Comparison of ENCODE assay signal across 16 cellular contexts in the genomic region with DNA sequence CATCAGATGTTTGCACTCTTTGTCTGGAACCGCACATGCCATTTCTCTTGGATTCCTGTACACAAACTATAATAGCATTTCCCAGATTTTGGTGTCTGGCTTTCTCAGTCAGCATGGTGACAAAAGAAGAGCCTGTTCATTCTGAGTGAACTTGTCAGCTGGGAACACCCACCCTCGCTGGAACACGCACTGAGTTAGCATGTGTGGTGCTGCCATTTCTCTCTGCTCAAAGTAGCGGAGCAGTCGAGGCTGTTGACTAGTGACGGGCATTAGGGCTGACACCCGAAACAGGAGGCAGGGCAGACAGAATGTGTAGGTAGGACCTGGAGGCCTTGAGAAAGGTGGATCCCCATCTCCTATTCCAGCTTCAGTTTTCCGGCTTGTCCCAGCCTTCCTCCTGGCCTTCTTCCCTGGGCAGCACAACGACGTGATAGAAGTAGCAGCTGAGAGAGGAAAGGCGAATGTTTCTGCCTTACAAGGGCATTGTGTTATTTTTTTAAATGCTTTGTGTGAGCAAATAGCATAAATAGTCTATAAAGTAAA.
DNase-seq lines count a peak whose midpoint lies in the region; ATAC-seq, FAIRE-seq and TF ChIP-seq lines count a peak whose summit lies in the region.
"Had no signal": no experiment of that assay in that cellular context is flagged by ENCODE, and none has a peak within 500 bp of the region (broad histone marks: within the 10 kb centered on the region; RNA-seq: fewer than 3 reads in every experiment).

No MANE protein-coding gene starts in this region.

- no peak overlapping the region for H3K4me3 Mint-ChIP-seq in CD4-positive, alpha-beta T cell
- H3K4me3 Mint-ChIP-seq in activated T-helper 17 cell treated with anti-CD3 and anti-CD28 coated beads, Interleukin-2, amount 50 U/mL, for 72 hours: peak overlapping the region; percentile 9
- H3K4me3 Mint-ChIP-seq: T-cell had no signal

- H3K4me3 ChIP-seq in keratinocyte (ENCODE audit: control insufficient read depth in 2 of 3, extremely low read depth in 1 of 3, insufficient read depth in 2 of 3, low read depth in 1 of 3, low read length in 3 of 3): no peak overlapping the region
- H3K4me3 ChIP-seq: GM12878, vagina had no signal

- peaks cover 55% of the 10 kb centered on the region for H3K4me1 Mint-ChIP-seq in CD4-positive, alpha-beta T cell (ENCODE audit: low read depth)
- H3K4me1 Mint-ChIP-seq in activated T-helper 17 cell treated with anti-CD3 and anti-CD28 coated beads, Interleukin-2, amount 50 U/mL, for 72 hours: peaks cover 5% of the 10 kb centered on the region

- H3K4me1 ChIP-seq in keratinocyte (ENCODE audit: control insufficient read depth, extremely low read depth, insufficient read depth, low read length): peaks cover 36% of the 10 kb centered on the region

- intact Hi-C loops in CD4-positive, alpha-beta T cell (cut with DNase I, micrococcal nuclease): no loop called here

- FAIRE-seq in keratinocyte (lab: Jason Lieb, UNC): no peak

- peaks cover 81% of the 10 kb centered on the region for H3K79me2 ChIP-seq in keratinocyte (ENCODE audit: control insufficient read depth, insufficient read depth, low read length)

- H3K9me3 ChIP-seq in CD4-positive, alpha-beta T cell (ENCODE audit: control insufficient read depth, low read length): no peaks in the 10 kb centered on the region
- no peaks in the 10 kb centered on the region for H3K9me3 ChIP-seq in keratinocyte (ENCODE audit: control insufficient read depth, low read depth, low read length)
- H3K9me3 ChIP-seq: vagina had no signal

- dilution Hi-C loops in keratinocyte (cut with MboI; ENCODE audit: extremely low pct_ligation_motif_present, low sequenced_read_pairs): no loop called here

- peak overlapping the region; percentile 11 for H3K9ac ChIP-seq in keratinocyte (ENCODE audit: control insufficient read depth, extremely low read depth, insufficient read depth, low read length)

- H3K27me3 Mint-ChIP-seq in CD4-positive, alpha-beta T cell: no peaks in the 10 kb centered on the region
- H3K27me3 Mint-ChIP-seq in activated T-helper 17 cell treated with anti-CD3 and anti-CD28 coated beads, Interleukin-2, amount 50 U/mL, for 72 hours: peaks cover 2% of the 10 kb centered on the region
- H3K27me3 Mint-ChIP-seq: T-cell had no signal

- CTCF ChIA-PET in CD4-positive, alpha-beta T cell (lab: Charles Lee): no interaction called here

- no peaks in the 10 kb centered on the region for H3K9me3 Mint-ChIP-seq in CD4-positive, alpha-beta T cell
- no peaks in the 10 kb centered on the region for H3K9me3 Mint-ChIP-seq in activated T-helper 17 cell treated with anti-CD3 and anti-CD28 coated beads, Interleukin-2, amount 50 U/mL, for 72 hours
- H3K9me3 Mint-ChIP-seq: T-cell had no signal

- TF ChIP-seq CTCF in CD4-positive, alpha-beta T cell (IDR thresholded peaks at IDR 0.05): no peak
- no peak for TF ChIP-seq CTCF in keratinocyte (optimal IDR thresholded peaks at IDR 0.05 in 1 of 3, IDR thresholded peaks at IDR 0.05 in 1 of 3, conservative IDR thresholded peaks at IDR 0.05 in 1 of 3; ENCODE audit: extremely low read depth in 1 of 3, insufficient read depth in 2 of 3, low read length in 3 of 3)

- H3K27ac ChIP-seq in CD4-positive, alpha-beta T cell (ENCODE audit: low read depth, low read length): no peak overlapping the region
- peak overlapping the region; percentile 70 for H3K27ac ChIP-seq in keratinocyte (ENCODE audit: control insufficient read depth, insufficient read depth, low read length)

- H3K9me1 ChIP-seq in keratinocyte (ENCODE audit: control insufficient read depth, extremely low read depth, insufficient read depth, low read length): no peaks in the 10 kb centered on the region

- H3K36me3 ChIP-seq in keratinocyte (ENCODE audit: control insufficient read depth in 2 of 2, extremely low read depth in 1 of 2, insufficient read depth in 2 of 2, low read length in 2 of 2): peaks cover 17 to 20% of the 10 kb centered on the region in 2 experiments
- H3K36me3 ChIP-seq: vagina had no signal

- no peaks in the 10 kb centered on the region for H3K27me3 ChIP-seq in CD4-positive, alpha-beta T cell (ENCODE audit: control insufficient read depth, insufficient read depth, low read length)
- no peaks in the 10 kb centered on the region for H3K27me3 ChIP-seq in keratinocyte (ENCODE audit: control insufficient read depth, extremely low read depth, insufficient read depth, low read length)
- H3K27me3 ChIP-seq: vagina had no signal

- peaks cover 1% of the 10 kb centered on the region for H4K20me1 ChIP-seq in keratinocyte (ENCODE audit: control insufficient read depth, extremely low read depth, insufficient read depth, low read length)

- no peak for DNase-seq in CD4-positive, alpha-beta T cell
- DNase-seq in keratinocyte (ENCODE audit: low read depth, low spot score) (no peak), putamen (ENCODE audit: low spot score) (peak; percentile 61), NCI-H2171 treated with DMSO at 0.1 percent for 48 hours (lab: John Stamatoyannopoulos, UW) (no peak), OCI-M2 (lab: John Stamatoyannopoulos, UW; ENCODE audit: unreplicated experiment) (no peak)
- DNase-seq: activated CD4-positive, alpha-beta T cell treated with anti-CD3 and anti-CD28 coated beads for 1 hour; activated T-cell treated with anti-CD3 and anti-CD28 coated beads, Interleukin-2, amount 50 U/mL, for 48 hours; DND-41; effector CD8-positive, alpha-beta T cell; stimulated activated CD4-positive, alpha-beta T cell treated with anti-CD3 and anti-CD28 coated beads, Interleukin-12 subunit alpha, Interleukin-12 subunit beta, amount 100 ng/mL, for 4 hours had no signal

- POLR2A ChIA-PET in CD4-positive, alpha-beta T cell (lab: Charles Lee): interaction anchor here (1.0 kb wide), 1 partner anchor 9 kb away, joined by 5 read pairs; no protein-coding TSS in a partner anchor

- peak overlapping the region; percentile 28 for H3K27ac Mint-ChIP-seq in CD4-positive, alpha-beta T cell
- no peak overlapping the region for H3K27ac Mint-ChIP-seq in activated T-helper 17 cell treated with anti-CD3 and anti-CD28 coated beads, Interleukin-2, amount 50 U/mL, for 72 hours

- ATAC-seq in CD4-positive, alpha-beta T cell (ENCODE audit: poor library complexity): no peak
- no peak for ATAC-seq in activated T-helper 17 cell treated with anti-CD3 and anti-CD28 coated beads, Interleukin-2, amount 50 U/mL, for 72 hours (replicated peaks)
- ATAC-seq in HG02852 (IDR thresholded peaks at IDR 0.05; ENCODE audit: unreplicated experiment) (no peak), GM21723 (IDR thresholded peaks at IDR 0.05; ENCODE audit: unreplicated experiment) (no peak)

- no peak overlapping the region for H2AFZ ChIP-seq in keratinocyte (ENCODE audit: control insufficient read depth, low read length)

- H3K36me3 Mint-ChIP-seq in CD4-positive, alpha-beta T cell (ENCODE audit: low read depth): no peaks in the 10 kb centered on the region
- H3K36me3 Mint-ChIP-seq in activated T-helper 17 cell treated with anti-CD3 and anti-CD28 coated beads, Interleukin-2, amount 50 U/mL, for 72 hours (ENCODE audit: low read depth): no peaks in the 10 kb centered on the region
- H3K36me3 Mint-ChIP-seq: T-cell had no signal

- H3K4me2 ChIP-seq in keratinocyte (ENCODE audit: control insufficient read depth, extremely low read depth, insufficient read depth, low read depth, low read length): no peak overlapping the region
